8 cellular contexts compared by ENCODE assay signal in genomic region chr17:28950017-28950751, GRCh38. TPM values are rescaled to one million over a fixed set of nuclear protein-coding genes. Genes with fewer than 3 reads are reported as not detected.
A peak's percentile ranks its signal among the peaks of the same experiment; 100 is the strongest.
DNase-seq lines count a peak whose midpoint lies in the region; ATAC-seq, FAIRE-seq and TF ChIP-seq lines count a peak whose summit lies in the region.

No MANE protein-coding gene starts in this region.

- intact Hi-C loops in CD4-positive, alpha-beta T cell (cut with DNase I, micrococcal nuclease), result loop anchor here (2.0 to 10.0 kb wide), 10 partner anchors 33 to 635 kb away; partner anchors contain the start of genes ALDOC (in 1 of the 2), BLTP2 (in 1 of the 2), ERAL1 (in 1 of the 2) and GIT1 (in 1 of the 2)
- intact Hi-C loops in K562 (cut with micrococcal nuclease), result loop anchor here (5.0 kb wide), 2 partner anchors 48 to 103 kb away; partner anchors contain the start of gene DHRS13

- in situ Hi-C loops in K562 (cut with MboI), result no loop called here

- H3K9me3 ChIP-seq in CD4-positive, alpha-beta T cell (ENCODE audit: control insufficient read depth, low read length), result no peaks in the 10 kb centered on the region
- H3K9me3 ChIP-seq in K562 (replicated peaks; ENCODE audit: control insufficient read depth, insufficient read depth, low read depth, low read length) (no peaks in the 10 kb centered on the region), iPS-20b (ENCODE audit: insufficient read depth, low read depth, low read length) (no peaks in the 10 kb centered on the region), small intestine (ENCODE audit: control insufficient read depth, low read depth) (no peaks in the 10 kb centered on the region)

- peaks cover 30% of the 10 kb centered on the region for H3K36me3 ChIP-seq in K562 (ENCODE audit: control insufficient read depth, insufficient read depth, low read length)
- peaks cover 29% of the 10 kb centered on the region; the same call in 1 of the 2 replicates for H3K36me3 ChIP-seq in iPS-20b (ENCODE audit: insufficient read depth, low read depth, low read length)
- H3K36me3 ChIP-seq in small intestine (ENCODE audit: control insufficient read depth in 2 of 2, insufficient read depth in 2 of 2, low read length in 2 of 2), result no peaks in the 10 kb centered on the region

- DNase-seq in CD4-positive, alpha-beta T cell, result peak; percentile 37 to 70 (median 52)
- DNase-seq in T-helper 2 cell (peak; percentile 28 to 71 (median 41)), K562 (ENCODE audit: extremely low read depth in 1 of 4, low spot score in 3 of 4) (peak; percentile 34 to 62 (median 40)), small intestine (peak; percentile 40), NCI-H446 treated with DMSO at 0.1 percent for 48 hours (lab: John Stamatoyannopoulos, UW) (no peak)

- CTCF ChIA-PET in CD4-positive, alpha-beta T cell (lab: Charles Lee), result interaction anchor here (0.8 to 5.7 kb wide), 11 partner anchors 11 to 223 kb away, joined by 3 to 56 read pairs (median 4); partner anchors contain the start of genes DHRS13, NEK8 and TLCD1
- CTCF ChIA-PET in K562 (lab: Yijun Ruan, JAX; ENCODE audit: low intra/inter-chr PET ratio), result interaction anchor here (0.7 kb wide), 1 partner anchor 306 kb away, joined by 4 read pairs; no protein-coding TSS in a partner anchor

- no peak for TF ChIP-seq RAD21 in K562 (CRISPR knock-in tag; conservative IDR thresholded peaks at IDR 0.05 in 1 of 2, IDR thresholded peaks at IDR 0.05 in 1 of 2)

- H3K4me1 ChIP-seq in K562 (replicated peaks in 1 of 2; ENCODE audit: control insufficient read depth in 2 of 2, insufficient read depth in 2 of 2, low read length in 2 of 2) (peaks cover 18 to 21% of the 10 kb centered on the region in 2 experiments), iPS-20b (ENCODE audit: insufficient read depth, low read length) (peaks cover 18% of the 10 kb centered on the region), small intestine (ENCODE audit: control insufficient read depth in 2 of 2, insufficient read depth in 1 of 2, low read depth in 1 of 2, low read length in 1 of 2) (peaks cover 6 to 8% of the 10 kb centered on the region in 2 donors)

- H3K9ac ChIP-seq in K562 (ENCODE audit: insufficient read depth in 1 of 2, low read depth in 2 of 2, low read length in 2 of 2) (peak overlapping the region; percentile 80 to 95), iPS-20b (ENCODE audit: low read depth, low read length) (peak overlapping the region; percentile 97)

- POLR2A ChIA-PET in CD4-positive, alpha-beta T cell (lab: Charles Lee), result interaction anchor here (0.6 to 10.3 kb wide), 26 partner anchors 11 to 1510 kb away, joined by 3 to 150 read pairs (median 7); partner anchors contain the start of genes BLTP2, DHRS13, ERAL1 and FAM222B
- POLR2A ChIA-PET in K562 (lab: Yijun Ruan, JAX), result interaction anchor here (0.6 to 2.5 kb wide), 13 partner anchors 12 to 288 kb away, joined by 3 to 24 read pairs (median 3); partner anchors contain the start of genes FAM222B, SDF2 and SUPT6H

- no peaks in the 10 kb centered on the region for H3K9me3 Mint-ChIP-seq in CD4-positive, alpha-beta T cell
- no peaks in the 10 kb centered on the region for H3K9me3 Mint-ChIP-seq in IgD-negative memory B cell

- H3K4me3 Mint-ChIP-seq in CD4-positive, alpha-beta T cell, result peak overlapping the region; percentile 96
- H3K4me3 Mint-ChIP-seq in IgD-negative memory B cell, result peak overlapping the region; percentile 92 to 97 (median 96)

- WGBS in K562 (ENCODE audit: insufficient coverage, low coverage, missing lambda C conversion rate), result under 1% methylated on average over 33 of the region's 43 CpGs
- whole genome bisulfite sequencing in small intestine, 3 donors, result 0% methylated on average over 43 of the region's 43 CpGs

- H3K79me2 ChIP-seq in K562 (ENCODE audit: control insufficient read depth, insufficient read depth, low read length), result peaks cover 61% of the 10 kb centered on the region

- TF ChIP-seq CTCF in CD4-positive, alpha-beta T cell (IDR thresholded peaks at IDR 0.05), result no peak
- TF ChIP-seq CTCF in K562 (IDR thresholded peaks at IDR 0.05 in 2 of 3, conservative IDR thresholded peaks at IDR 0.05 in 1 of 3; ENCODE audit: insufficient read depth in 2 of 3, low read depth in 1 of 3, low read length in 3 of 3), result no peak

- H3K4me1 Mint-ChIP-seq in CD4-positive, alpha-beta T cell (ENCODE audit: low read depth), result peaks cover 32% of the 10 kb centered on the region
- H3K4me1 Mint-ChIP-seq in IgD-negative memory B cell, result peaks cover 26 to 32% (median 27%) of the 10 kb centered on the region in 3 donors

- H3K27ac ChIP-seq in CD4-positive, alpha-beta T cell (ENCODE audit: low read depth, low read length), result peak overlapping the region; percentile 90
- H3K27ac ChIP-seq in K562 (ENCODE audit: extremely low read depth, low read depth, low read length) (peak overlapping the region; percentile 72), iPS-20b (ENCODE audit: low read length) (peak overlapping the region; percentile 80), small intestine (ENCODE audit: low read depth in 1 of 2, low read length in 1 of 2) (peak overlapping the region; percentile 84 to 94)

- no peak for TF ChIP-seq EP300 in K562 (IDR thresholded peaks at IDR 0.05; ENCODE audit: low read length)

- peak overlapping the region; percentile 63 for H2AFZ ChIP-seq in K562 (ENCODE audit: low read depth, low read length)

- H3K27me3 Mint-ChIP-seq in CD4-positive, alpha-beta T cell, result no peaks in the 10 kb centered on the region
- no peaks in the 10 kb centered on the region for H3K27me3 Mint-ChIP-seq in IgD-negative memory B cell

- peaks cover 6% of the 10 kb centered on the region for H4K20me1 ChIP-seq in K562 (replicated peaks; ENCODE audit: control insufficient read depth, insufficient read depth, low read length)

- H3K9me1 ChIP-seq in K562 (ENCODE audit: control insufficient read depth, insufficient read depth, low read length), result no peaks in the 10 kb centered on the region

- TSS peak; percentile 30 for BruUV-seq in K562 (replicated peaks; lab: Mats Ljungman, UMichigan)

- peaks cover 43% of the 10 kb centered on the region for H3K36me3 Mint-ChIP-seq in CD4-positive, alpha-beta T cell (ENCODE audit: low read depth)
- H3K36me3 Mint-ChIP-seq in IgD-negative memory B cell, result no peaks in the 10 kb centered on the region

- no peak for ATAC-seq in CD4-positive, alpha-beta T cell (ENCODE audit: poor library complexity)
- peak; percentile 1 for ATAC-seq in K562
- no peak for ATAC-seq in GM18870 (IDR thresholded peaks at IDR 0.05; ENCODE audit: unreplicated experiment)

- peak overlapping the region; percentile 97 for H3K27ac Mint-ChIP-seq in CD4-positive, alpha-beta T cell
- H3K27ac Mint-ChIP-seq in IgD-negative memory B cell, result peak overlapping the region; percentile 94 to 97 (median 96)

- FAIRE-seq in K562 (lab: Jason Lieb, UNC), result no peak
- FAIRE-seq in small intestine (lab: Jason Lieb, UNC), result no peak

- no peaks in the 10 kb centered on the region for H3K27me3 ChIP-seq in CD4-positive, alpha-beta T cell (ENCODE audit: control insufficient read depth, insufficient read depth, low read length)
- H3K27me3 ChIP-seq in K562 (ENCODE audit: control insufficient read depth in 2 of 2, insufficient read depth in 2 of 2, low read length in 2 of 2) (no peaks in the 10 kb centered on the region; a peak in 1 of 5 replicates), iPS-20b (ENCODE audit: insufficient read depth, low read length) (no peaks in the 10 kb centered on the region), small intestine (ENCODE audit: control insufficient read depth in 2 of 2, insufficient read depth in 2 of 2, low read length in 2 of 2) (no peaks in the 10 kb centered on the region)

- peak overlapping the region; percentile 92 for H3K4me2 ChIP-seq in K562 (ENCODE audit: insufficient read depth, low read length)

- no peak for TF ChIP-seq POLR2A in K562 (conservative IDR thresholded peaks at IDR 0.05)

- H3K4me3 ChIP-seq in K562 (peak overlapping the region; percentile 61), iPS-20b (ENCODE audit: low read length) (peak overlapping the region; percentile 84), small intestine (ENCODE audit: low read depth in 1 of 2, low read length in 2 of 2) (peak overlapping the region; percentile 93 to 98)

RNA-seq across cellular contexts. Expression of gene PHF12, which starts 1.1 kb away (rescaled TPM):
- total RNA-seq in CD4-positive, alpha-beta T cell, result 100 to 1,000 TPM; 232 to 247 TPM
- 11.6 TPM for polyA plus RNA-seq in IgD-negative memory B cell
- 126 and 135 TPM in 2 replicates for total RNA-seq in K562 (2011; cell fraction: chromatin; rRNA removed; ENCODE audit: low replicate concordance)
- total RNA-seq in K562 (2011; cell fraction: nucleolus; rRNA removed), result 70.4 and 78.8 TPM in 2 replicates
- 90.9 and 130 TPM in 2 replicates for total RNA-seq in K562 (2011; cell fraction: nucleoplasm; rRNA removed)
- 17.7 and 18.7 TPM in 2 replicates for total RNA-seq in K562 (2014; rRNA removed)
- total RNA-seq in K562 (2014; rRNA removed; fragmentation: Illumina TruSeq; extraction: Trizol), result 8.2 and 8.3 TPM in 2 replicates
- 10.4 and 12.0 TPM in 2 replicates for total RNA-seq in K562 (2015; rRNA removed; fragmentation: Illumina TruSeq; extraction: Trizol)
- 24.0 and 31.3 TPM in 2 replicates for total RNA-seq in K562 (2021)
- 13.5 and 27.0 TPM in 2 replicates for polyA plus RNA-seq in K562 (2011; rRNA removed)
- 17.1 and 19.2 TPM in 2 replicates for polyA plus RNA-seq in K562 (2011; cell fraction: cytosol; rRNA removed)
- polyA plus RNA-seq in K562 (2011; cell fraction: nucleus; rRNA removed), result 115 and 157 TPM in 2 replicates
- polyA plus RNA-seq in K562 (2012), result 27.6 and 28.9 TPM in 2 replicates
- 19.9 and 21.4 TPM in 2 replicates for polyA plus RNA-seq in K562 (2014; fragmentation: Illumina TruSeq; extraction: Trizol)
- 1 to 10 TPM in 1 of 2 experiments, under 1 TPM in 1; 0.82 to 1.1 TPM for polyA plus RNA-seq in K562 (2014; fragmentation: Nextera tagmentation; extraction: Ambion mirVana)
- polyA plus RNA-seq in K562 (2014; rRNA removed), result 21.5 and 21.8 TPM in 2 replicates
- 18.1 and 18.7 TPM in 2 replicates for polyA minus RNA-seq in K562 (2011; rRNA and poly(A)+ RNA removed)
- 12.2 and 15.7 TPM in 2 replicates for polyA minus RNA-seq in K562 (2011; cell fraction: cytosol; rRNA and poly(A)+ RNA removed)
- 23.6 and 27.0 TPM in 2 replicates for polyA minus RNA-seq in K562 (2011; cell fraction: nucleus; rRNA and poly(A)+ RNA removed)
- polyA plus RNA-seq in small intestine, result 10 to 100 TPM in 2 of 3 donors, 1 to 10 TPM in 1; 6.5 to 15.2 (median 15.0) TPM

RNA-seq across cellular contexts. Expression of gene DHRS13, which starts 47.3 kb away (rescaled TPM):
- 10 to 100 TPM; 33.5 to 34.3 TPM for total RNA-seq in CD4-positive, alpha-beta T cell
- polyA plus RNA-seq in IgD-negative memory B cell, result 17.1 TPM
- 64.4 and 82.9 TPM in 2 replicates for total RNA-seq in K562 (2011; cell fraction: chromatin; rRNA removed; ENCODE audit: low replicate concordance)
- 76.9 and 79.7 TPM in 2 replicates for total RNA-seq in K562 (2011; cell fraction: nucleolus; rRNA removed)
- 79.7 and 82.1 TPM in 2 replicates for total RNA-seq in K562 (2011; cell fraction: nucleoplasm; rRNA removed)
- total RNA-seq in K562 (2014; rRNA removed), result 52.3 and 56.7 TPM in 2 replicates
- 21.5 and 25.2 TPM in 2 replicates for total RNA-seq in K562 (2014; rRNA removed; fragmentation: Illumina TruSeq; extraction: Trizol)
- total RNA-seq in K562 (2015; rRNA removed; fragmentation: Illumina TruSeq; extraction: Trizol), result 31.2 and 33.5 TPM in 2 replicates
- total RNA-seq in K562 (2021), result 39.5 and 42.4 TPM in 2 replicates
- 26.9 and 36.3 TPM in 2 replicates for polyA plus RNA-seq in K562 (2011; rRNA removed)
- 40.5 and 70.4 TPM in 2 replicates for polyA plus RNA-seq in K562 (2011; cell fraction: cytosol; rRNA removed)
- 24.6 and 32.8 TPM in 2 replicates for polyA plus RNA-seq in K562 (2011; cell fraction: nucleus; rRNA removed)
- polyA plus RNA-seq in K562 (2012), result 19.4 and 24.0 TPM in 2 replicates
- polyA plus RNA-seq in K562 (2014; fragmentation: Illumina TruSeq; extraction: Trizol), result 30.2 and 32.3 TPM in 2 replicates
- under 1 TPM in 1 of 2 experiments, not detected in 1; 0.32 TPM for polyA plus RNA-seq in K562 (2014; fragmentation: Nextera tagmentation; extraction: Ambion mirVana)
- polyA plus RNA-seq in K562 (2014; rRNA removed), result 44.9 and 53.3 TPM in 2 replicates
- 25.0 and 26.0 TPM in 2 replicates for polyA minus RNA-seq in K562 (2011; rRNA and poly(A)+ RNA removed)
- 14.7 and 20.7 TPM in 2 replicates for polyA minus RNA-seq in K562 (2011; cell fraction: cytosol; rRNA and poly(A)+ RNA removed)
- 16.6 and 16.9 TPM in 2 replicates for polyA minus RNA-seq in K562 (2011; cell fraction: nucleus; rRNA and poly(A)+ RNA removed)
- 10 to 100 TPM in 1 of 3 donors, 1 to 10 TPM in 2; 7.3 to 11.3 (median 7.6) TPM for polyA plus RNA-seq in small intestine

RNA-seq across cellular contexts. Expression of gene FLOT2, which starts 52.7 kb away (rescaled TPM):
- 10 to 100 TPM; 79.7 to 85.1 TPM for total RNA-seq in CD4-positive, alpha-beta T cell
- polyA plus RNA-seq in IgD-negative memory B cell (400 TPM), K562 (2011; rRNA removed) (90.8 and 99.7 TPM in 2 replicates), K562 (2014; fragmentation: Illumina TruSeq; extraction: Trizol) (87.8 and 95.5 TPM in 2 replicates), K562 (2014; fragmentation: Nextera tagmentation; extraction: Ambion mirVana) (10 to 100 TPM; 17.5 to 30.1 TPM), K562 (2014; rRNA removed) (72.2 and 72.7 TPM in 2 replicates), small intestine (10 to 100 TPM; 19.9 to 48.7 (median 24.9) TPM)
- total RNA-seq in K562 (2011; cell fraction: chromatin; rRNA removed; ENCODE audit: low replicate concordance), result 71.3 and 104 TPM in 2 replicates
- total RNA-seq in K562 (2011; cell fraction: nucleolus; rRNA removed), result 66.8 and 70.7 TPM in 2 replicates
- 69.2 and 74.4 TPM in 2 replicates for total RNA-seq in K562 (2011; cell fraction: nucleoplasm; rRNA removed)
- total RNA-seq in K562 (2014; rRNA removed) (41.7 and 47.7 TPM in 2 replicates), K562 (2014; rRNA removed; fragmentation: Illumina TruSeq; extraction: Trizol) (22.8 and 28.5 TPM in 2 replicates), K562 (2015; rRNA removed; fragmentation: Illumina TruSeq; extraction: Trizol) (38.1 and 40.6 TPM in 2 replicates), K562 (2021) (138 and 143 TPM in 2 replicates)
- polyA plus RNA-seq in K562 (2011; cell fraction: cytosol; rRNA removed), result 118 and 151 TPM in 2 replicates
- polyA plus RNA-seq in K562 (2011; cell fraction: nucleus; rRNA removed), result 86.5 and 110 TPM in 2 replicates
- polyA plus RNA-seq in K562 (2012), result 106 and 168 TPM in 2 replicates
- 114 and 143 TPM in 2 replicates for polyA minus RNA-seq in K562 (2011; rRNA and poly(A)+ RNA removed)
- 86.6 and 88.6 TPM in 2 replicates for polyA minus RNA-seq in K562 (2011; cell fraction: cytosol; rRNA and poly(A)+ RNA removed)
- 16.2 and 18.3 TPM in 2 replicates for polyA minus RNA-seq in K562 (2011; cell fraction: nucleus; rRNA and poly(A)+ RNA removed)

RNA-seq across cellular contexts. Expression of gene SEZ6, which starts 55.6 kb away (rescaled TPM):
- under 1 TPM in 1 of 2 experiments, not detected in 1; 0.31 TPM for total RNA-seq in CD4-positive, alpha-beta T cell
- polyA plus RNA-seq in IgD-negative memory B cell (1.3 TPM), K562 (2011; rRNA removed) (not detected in 2 replicates), K562 (2014; fragmentation: Illumina TruSeq; extraction: Trizol) (not detected in 2 replicates), K562 (2014; fragmentation: Nextera tagmentation; extraction: Ambion mirVana) (not detected), K562 (2014; rRNA removed) (not detected in 2 replicates), small intestine (1 to 10 TPM in 1 of 3 donors, not detected in 2; 1.1 TPM)
- not detected in 2 replicates for total RNA-seq in K562 (2011; cell fraction: chromatin; rRNA removed; ENCODE audit: low replicate concordance)
- not detected in 2 replicates for total RNA-seq in K562 (2011; cell fraction: nucleolus; rRNA removed)
- not detected in 2 replicates for total RNA-seq in K562 (2011; cell fraction: nucleoplasm; rRNA removed)
- total RNA-seq in K562 (2014; rRNA removed) (not detected in 2 replicates), K562 (2014; rRNA removed; fragmentation: Illumina TruSeq; extraction: Trizol) (not detected in 2 replicates), K562 (2015; rRNA removed; fragmentation: Illumina TruSeq; extraction: Trizol) (not detected in 2 replicates), K562 (2021) (not detected in 2 replicates)
- polyA plus RNA-seq in K562 (2011; cell fraction: cytosol; rRNA removed), result not detected in 2 replicates
- polyA plus RNA-seq in K562 (2011; cell fraction: nucleus; rRNA removed), result not detected in 2 replicates
- polyA plus RNA-seq in K562 (2012), result not detected in 2 replicates
- not detected in 2 replicates for polyA minus RNA-seq in K562 (2011; rRNA and poly(A)+ RNA removed)
- polyA minus RNA-seq in K562 (2011; cell fraction: cytosol; rRNA and poly(A)+ RNA removed), result not detected in 2 replicates
- polyA minus RNA-seq in K562 (2011; cell fraction: nucleus; rRNA and poly(A)+ RNA removed), result not detected in 2 replicates
